In the genomic region with DNA sequence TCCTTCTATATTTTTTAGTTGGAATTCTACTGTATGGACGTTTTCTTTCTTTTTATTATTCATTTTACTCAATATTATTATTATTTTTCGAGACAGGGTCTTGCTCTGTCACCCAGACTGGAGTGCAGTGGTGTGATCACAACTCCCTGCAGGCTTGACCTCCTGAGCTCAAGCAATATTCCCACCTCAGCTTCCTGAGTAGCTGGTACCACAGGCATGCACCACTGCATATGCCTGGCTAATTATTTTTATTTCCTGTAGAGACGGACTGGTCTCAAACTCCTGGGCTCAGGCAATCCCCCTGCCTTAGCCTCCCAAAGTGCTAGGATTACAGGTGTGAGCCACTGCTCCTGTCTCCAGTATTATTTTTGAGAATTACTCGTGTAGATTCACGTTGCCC, we compare ENCODE assay signal across 29 cellular contexts.
"Had no signal": no experiment of that assay in that cellular context is flagged by ENCODE, and none has a peak within 500 bp of the region (broad histone marks: within the 10 kb centered on the region; RNA-seq: fewer than 3 reads in every experiment).

No MANE protein-coding gene starts in this region.

- ATAC-seq: activated CD4-positive, alpha-beta T cell treated with anti-CD3 and anti-CD28 coated beads for 36 hours; activated CD8-positive, alpha-beta memory T cell treated with anti-CD3 and anti-CD28 coated beads, Interleukin-2, amount 10 ng/mL, durations not matched to agents 7 days and 5 days; activated CD8-positive, alpha-beta T cell treated with anti-CD3 and anti-CD28 coated beads, Interleukin-2, amount 10 ng/mL, durations not matched to agents 7 days and 5 days; body of pancreas; effector memory CD8-positive, alpha-beta T cell; foreskin keratinocyte; gastrocnemius medialis had no signal

- H3K36me3 ChIP-seq: adrenal gland, esophagus muscularis mucosa, gastrocnemius medialis had no signal

- H3K9me3 ChIP-seq: adrenal gland, body of pancreas, esophagus muscularis mucosa, gastrocnemius medialis had no signal

- H3K27ac Mint-ChIP-seq: activated CD4-positive, alpha-beta memory T cell treated with anti-CD3 and anti-CD28 coated beads for 36 hours; activated CD4-positive, alpha-beta T cell treated with anti-CD3 and anti-CD28 coated beads for 36 hours; activated CD4-positive, alpha-beta T cell treated with anti-CD3 and anti-CD28 coated beads, Interleukin-2, amount 10 ng/mL, durations not matched to agents 24 days and 14 days; activated CD8-positive, alpha-beta memory T cell treated with anti-CD3 and anti-CD28 coated beads, Interleukin-2, amount 10 ng/mL, durations not matched to agents 7 days and 5 days; activated CD8-positive, alpha-beta T cell treated with anti-CD3 and anti-CD28 coated beads, Interleukin-2, amount 10 ng/mL, durations not matched to agents 7 days and 5 days; activated naive CD4-positive, alpha-beta T cell treated with anti-CD3 and anti-CD28 coated beads for 36 hours; activated naive CD8-positive, alpha-beta T cell; activated T-helper 1 cell treated with anti-CD3 and anti-CD28 coated beads, Interleukin-12 subunit alpha, Interleukin-12 subunit beta, Interleukin-2, Interleukin-4 antibody, amounts not matched to agents 30 ng/mL and 10 ng/mL and 1 ng/mL, durations not matched to agents 14 hours and 24 hours and 36 hours; activated T-helper 2 cell treated with anti-CD3 and anti-CD28 coated beads, Interferon-gamma antibody, Interleukin-2, Interleukin-4, amounts not matched to agents 10 μg/mL and 5 μg/mL and 100 μg/mL, durations not matched to agents 14 hours and 24 hours and 36 hours; effector memory CD8-positive, alpha-beta T cell had no signal

- H3K4me3 Mint-ChIP-seq: activated CD4-positive, alpha-beta memory T cell treated with anti-CD3 and anti-CD28 coated beads for 36 hours; activated CD4-positive, alpha-beta T cell treated with anti-CD3 and anti-CD28 coated beads for 36 hours; activated CD4-positive, alpha-beta T cell treated with anti-CD3 and anti-CD28 coated beads, Interleukin-2, amount 10 ng/mL, durations not matched to agents 24 days and 14 days; activated CD8-positive, alpha-beta memory T cell treated with anti-CD3 and anti-CD28 coated beads, Interleukin-2, amount 10 ng/mL, durations not matched to agents 7 days and 5 days; activated CD8-positive, alpha-beta T cell treated with anti-CD3 and anti-CD28 coated beads, Interleukin-2, amount 10 ng/mL, durations not matched to agents 7 days and 5 days; activated naive CD4-positive, alpha-beta T cell treated with anti-CD3 and anti-CD28 coated beads for 36 hours; activated naive CD8-positive, alpha-beta T cell; activated T-helper 1 cell treated with anti-CD3 and anti-CD28 coated beads, Interleukin-12 subunit alpha, Interleukin-12 subunit beta, Interleukin-2, Interleukin-4 antibody, amounts not matched to agents 30 ng/mL and 10 ng/mL and 1 ng/mL, durations not matched to agents 14 hours and 24 hours and 36 hours; effector memory CD8-positive, alpha-beta T cell had no signal

- H3K9me3 Mint-ChIP-seq: activated CD4-positive, alpha-beta memory T cell treated with anti-CD3 and anti-CD28 coated beads for 36 hours; activated CD4-positive, alpha-beta T cell treated with anti-CD3 and anti-CD28 coated beads, Interleukin-2, amount 10 ng/mL, durations not matched to agents 24 days and 14 days; activated naive CD4-positive, alpha-beta T cell treated with anti-CD3 and anti-CD28 coated beads for 36 hours; activated T-helper 1 cell treated with anti-CD3 and anti-CD28 coated beads, Interleukin-12 subunit alpha, Interleukin-12 subunit beta, Interleukin-2, Interleukin-4 antibody, amounts not matched to agents 30 ng/mL and 10 ng/mL and 1 ng/mL, durations not matched to agents 14 hours and 24 hours and 36 hours; activated T-helper 2 cell treated with anti-CD3 and anti-CD28 coated beads, Interferon-gamma antibody, Interleukin-2, Interleukin-4, amounts not matched to agents 10 μg/mL and 5 μg/mL and 100 μg/mL, durations not matched to agents 14 hours and 24 hours and 36 hours; effector memory CD8-positive, alpha-beta T cell had no signal

- H3K27me3 Mint-ChIP-seq: activated CD4-positive, alpha-beta memory T cell treated with anti-CD3 and anti-CD28 coated beads for 36 hours; activated CD4-positive, alpha-beta T cell treated with anti-CD3 and anti-CD28 coated beads for 36 hours; activated CD8-positive, alpha-beta memory T cell treated with anti-CD3 and anti-CD28 coated beads, Interleukin-2, amount 10 ng/mL, durations not matched to agents 7 days and 5 days; activated naive CD8-positive, alpha-beta T cell; effector memory CD8-positive, alpha-beta T cell had no signal

- DNase-seq: activated CD4-positive, alpha-beta memory T cell treated with anti-CD3 and anti-CD28 coated beads for 36 hours; activated CD4-positive, alpha-beta T cell treated with anti-CD3 and anti-CD28 coated beads for 36 hours; activated CD4-positive, alpha-beta T cell treated with anti-CD3 and anti-CD28 coated beads, Interleukin-2, amount 10 ng/mL, durations not matched to agents 24 days and 14 days; activated CD4-positive, CD25-positive, alpha-beta regulatory T cell; activated CD4-positive, CD25-positive, alpha-beta regulatory T cell treated with anti-CD3 and anti-CD28 coated beads, Interleukin-2, amount 50 U/mL, for 72 hours; activated CD8-positive, alpha-beta memory T cell treated with anti-CD3 and anti-CD28 coated beads, Interleukin-2, amount 10 ng/mL, durations not matched to agents 7 days and 5 days; activated CD8-positive, alpha-beta memory T cell treated with anti-CD3 and anti-CD28 coated beads, Interleukin-2, amount 50 U/mL, for 4 hours; activated CD8-positive, alpha-beta T cell treated with anti-CD3 and anti-CD28 coated beads, Interleukin-2, amount 10 ng/mL, durations not matched to agents 7 days and 5 days; activated effector memory CD4-positive, alpha-beta T cell treated with anti-CD3 and anti-CD28 coated beads, Interleukin-2, amount 50 U/mL, for 16 hours; activated naive CD4-positive, alpha-beta T cell treated with anti-CD3 and anti-CD28 coated beads for 36 hours; activated T-cell treated with anti-CD3 and anti-CD28 coated beads, Interleukin-2, amount 50 U/mL, for 1 hour; activated T-cell treated with anti-CD3 and anti-CD28 coated beads, Interleukin-2, amount 50 U/mL, for 48 hours; adrenal gland; amygdala; aorta; body of pancreas; caudate nucleus; cortex of kidney; dermis blood vessel endothelial cell; effector CD4-positive, alpha-beta T cell; effector memory CD8-positive, alpha-beta T cell; erythroblast; foreskin keratinocyte; gastrocnemius medialis; T-helper 2 cell had no signal

- H3K27me3 ChIP-seq: adrenal gland, body of pancreas, esophagus muscularis mucosa, foreskin keratinocyte, gastrocnemius medialis had no signal

- H3K27ac ChIP-seq: adrenal gland, body of pancreas, esophagus muscularis mucosa, foreskin keratinocyte, gastrocnemius medialis had no signal

- H3K36me3 Mint-ChIP-seq: activated CD4-positive, alpha-beta memory T cell treated with anti-CD3 and anti-CD28 coated beads for 36 hours; activated CD8-positive, alpha-beta memory T cell treated with anti-CD3 and anti-CD28 coated beads, Interleukin-2, amount 10 ng/mL, durations not matched to agents 7 days and 5 days; activated naive CD8-positive, alpha-beta T cell had no signal

- H3K4me1 ChIP-seq: adrenal gland, body of pancreas, esophagus muscularis mucosa, gastrocnemius medialis had no signal

- H3K4me3 ChIP-seq: adrenal gland, body of pancreas, esophagus muscularis mucosa, gastrocnemius medialis had no signal
